1 cellular context compared by ENCODE assay signal in the genomic region with DNA sequence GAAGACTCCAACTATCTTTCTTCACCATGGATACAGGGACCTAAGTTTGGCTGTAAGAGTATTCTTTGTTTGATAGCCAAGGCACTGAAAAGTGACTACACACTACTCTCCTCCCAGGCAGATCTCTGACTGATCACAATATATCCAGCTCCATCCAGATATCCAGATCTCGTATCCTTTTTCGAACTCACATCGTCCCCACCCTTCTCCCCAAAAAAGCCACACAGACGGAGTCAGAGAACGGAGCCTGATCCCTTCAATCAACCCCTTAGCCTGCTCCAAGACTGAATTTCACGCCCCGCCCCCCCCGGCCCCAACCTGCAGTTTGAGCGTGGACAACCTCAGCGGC.
TF ChIP-seq lines count a peak whose summit lies in the region.

No MANE protein-coding gene starts in this region.

TF ChIP-seq in K562, 482 proteins besides CTCF, POLR2A, EP300 and RAD21:
- no peak for TF ChIP-seq MTA1 (IDR thresholded peaks at IDR 0.05; ENCODE audit: borderline replicate concordance)
- TF ChIP-seq DDX20 (tag; IDR thresholded peaks at IDR 0.05; ENCODE audit: low read depth) = no peak
- TF ChIP-seq ZBTB34 (CRISPR knock-in tag; IDR thresholded peaks at IDR 0.05) = no peak
- no peak for TF ChIP-seq ZNF140 (CRISPR knock-in tag; IDR thresholded peaks at IDR 0.05)
- no peak for TF ChIP-seq RBFOX2 (IDR thresholded peaks at IDR 0.05; ENCODE audit: low read depth, low read length)
- TF ChIP-seq, protein P1, sequence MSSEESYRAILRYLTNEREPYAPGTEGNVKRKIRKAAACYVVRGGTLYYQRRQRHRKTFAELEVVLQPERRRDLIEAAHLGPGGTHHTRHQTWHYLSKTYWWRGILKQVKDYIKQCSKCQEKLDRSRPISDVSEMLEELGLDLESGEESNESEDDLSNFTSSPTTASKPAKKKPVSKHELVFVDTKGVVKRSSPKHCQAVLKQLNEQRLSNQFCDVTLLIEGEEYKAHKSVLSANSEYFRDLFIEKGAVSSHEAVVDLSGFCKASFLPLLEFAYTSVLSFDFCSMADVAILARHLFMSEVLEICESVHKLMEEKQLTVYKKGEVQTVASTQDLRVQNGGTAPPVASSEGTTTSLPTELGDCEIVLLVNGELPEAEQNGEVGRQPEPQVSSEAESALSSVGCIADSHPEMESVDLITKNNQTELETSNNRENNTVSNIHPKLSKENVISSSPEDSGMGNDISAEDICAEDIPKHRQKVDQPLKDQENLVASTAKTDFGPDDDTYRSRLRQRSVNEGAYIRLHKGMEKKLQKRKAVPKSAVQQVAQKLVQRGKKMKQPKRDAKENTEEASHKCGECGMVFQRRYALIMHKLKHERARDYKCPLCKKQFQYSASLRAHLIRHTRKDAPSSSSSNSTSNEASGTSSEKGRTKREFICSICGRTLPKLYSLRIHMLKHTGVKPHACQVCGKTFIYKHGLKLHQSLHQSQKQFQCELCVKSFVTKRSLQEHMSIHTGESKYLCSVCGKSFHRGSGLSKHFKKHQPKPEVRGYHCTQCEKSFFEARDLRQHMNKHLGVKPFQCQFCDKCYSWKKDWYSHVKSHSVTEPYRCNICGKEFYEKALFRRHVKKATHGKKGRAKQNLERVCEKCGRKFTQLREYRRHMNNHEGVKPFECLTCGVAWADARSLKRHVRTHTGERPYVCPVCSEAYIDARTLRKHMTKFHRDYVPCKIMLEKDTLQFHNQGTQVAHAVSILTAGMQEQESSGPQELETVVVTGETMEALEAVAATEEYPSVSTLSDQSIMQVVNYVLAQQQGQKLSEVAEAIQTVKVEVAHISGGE (CRISPR knock-in tag; IDR thresholded peaks at IDR 0.05) = 0 out of 6 replicates have a peak, but pooled peaks of 1 of the 3 experiments have one; percentile 7
